20 cellular contexts compared by ENCODE assay signal in genomic region chr6:125550892-125551291, GRCh38.
"Had no signal": no experiment of that assay in that cellular context is flagged by ENCODE, and none has a peak within 500 bp of the region (broad histone marks: within the 10 kb centered on the region; RNA-seq: fewer than 3 reads in every experiment).

No MANE protein-coding gene starts in this region.

- H3K4me1 ChIP-seq: body of pancreas, uterus had no signal

- H3K27ac ChIP-seq: body of pancreas, coronary artery, esophagus squamous epithelium, ovary, skin epidermis, thoracic aorta, uterus had no signal

- H3K36me3 ChIP-seq: esophagus squamous epithelium, ovary, thoracic aorta, uterus had no signal

- ATAC-seq: body of pancreas; effector memory CD8-positive, alpha-beta T cell; left ventricle myocardium superior; sciatic nerve; stimulated activated effector memory CD8-positive, alpha-beta T cell treated with anti-CD3 and anti-CD28 coated beads, Interleukin-12 subunit alpha, Interleukin-12 subunit beta, amount 100 ng/mL, for 72 hours had no signal

- H3K27me3 ChIP-seq: body of pancreas, esophagus squamous epithelium, ovary, uterus had no signal

- H3K4me3 ChIP-seq: body of pancreas, coronary artery, esophagus squamous epithelium, ovary, skin epidermis, thoracic aorta, uterus had no signal

- DNase-seq: activated B cell treated with CpG ODN at 0.5 μM for 24 hours; activated effector memory CD4-positive, alpha-beta T cell treated with Interleukin-2 at 50 U/mL for 16 hours; activated naive CD4-positive, alpha-beta T cell treated with Interleukin-2 at 50 U/mL for 16 hours; anterior cingulate cortex; body of pancreas; effector memory CD8-positive, alpha-beta T cell; esophagus squamous epithelium; foreskin melanocyte; glutamatergic neuron; left ventricle myocardium superior; ovary; retina; stimulated activated CD4-positive, alpha-beta T cell treated with anti-CD3 and anti-CD28 coated beads, Interleukin-4, amount 100 ng/mL, for 24 hours; T1000; uterus had no signal

- H3K9me3 ChIP-seq: body of pancreas, esophagus squamous epithelium, ovary, thoracic aorta, uterus had no signal
